In the genomic region with DNA sequence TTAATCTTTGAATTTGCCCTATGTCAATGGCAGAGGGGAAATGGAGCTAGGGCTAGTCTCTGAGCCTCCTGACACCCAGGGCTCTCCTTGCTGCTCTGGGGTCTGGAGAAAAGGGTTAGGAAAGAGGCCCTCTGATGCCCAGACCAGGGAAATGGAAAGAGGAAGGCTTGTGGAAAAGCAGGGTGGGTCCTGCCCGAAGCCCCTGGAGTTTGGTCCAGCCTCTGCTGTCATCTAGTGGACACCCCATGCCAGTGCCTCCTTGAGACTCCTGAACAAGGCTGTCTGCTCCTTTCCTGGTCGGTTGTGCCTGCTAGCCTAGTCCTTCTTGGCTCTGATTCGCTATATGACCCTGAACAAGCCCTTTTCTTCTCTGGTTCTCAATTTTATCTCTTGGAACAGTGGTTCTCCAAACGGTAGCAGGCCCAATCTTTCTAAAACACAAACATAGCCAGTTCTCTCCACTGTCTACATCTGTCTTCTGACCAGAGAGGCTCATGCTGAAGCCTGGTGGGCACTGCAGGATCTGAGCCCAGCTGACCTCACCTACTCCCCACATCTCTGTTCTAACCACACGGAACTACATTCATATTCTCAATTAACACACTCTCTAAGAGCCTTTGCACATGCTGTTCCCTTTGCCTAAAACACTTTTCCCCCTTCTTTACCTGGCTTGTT, we compare ENCODE assay signal across 8 cellular contexts. TPM values are rescaled to one million over a fixed set of nuclear protein-coding genes. Genes with fewer than 3 reads are reported as not detected.
DNase-seq lines count a peak whose midpoint lies in the region; ATAC-seq and TF ChIP-seq lines count a peak whose summit lies in the region.

No MANE protein-coding gene starts in this region.

- H3K27me3 ChIP-seq in SJSA1 (replicated peaks), result no peaks in the 10 kb centered on the region
- H3K27me3 ChIP-seq in breast epithelium, result no peaks in the 10 kb centered on the region

- H3K36me3 ChIP-seq in SJSA1 (no peaks in the 10 kb centered on the region), breast epithelium (no peaks in the 10 kb centered on the region)

- H3K4me3 ChIP-seq in SJSA1, result no peak overlapping the region
- no peak overlapping the region for H3K4me3 ChIP-seq in breast epithelium
- no peak overlapping the region for H3K4me3 ChIP-seq in skeletal muscle cell (ENCODE audit: low read depth, low read length)

- no peak for ATAC-seq in HG03097 (IDR thresholded peaks at IDR 0.05; ENCODE audit: low FRiP score, unreplicated experiment)

- H3K27ac ChIP-seq in SJSA1 (no peak overlapping the region), breast epithelium (peak overlapping the region; percentile 70 to 74)

- in situ Hi-C loops in G401 (cut with HindIII; ENCODE audit: low sequenced_read_pairs), result no loop called here

- intact Hi-C loops in breast epithelium (cut with DNase I; ENCODE audit: low total_unique reads), result no loop called here

- DNase-seq in G401 (ENCODE audit: low spot score) (peak; percentile 86), MV-4-11 (lab: John Stamatoyannopoulos, UW) (peak; percentile 52), SJSA1 (ENCODE audit: low read depth in 1 of 2, low spot score in 2 of 2) (peak; percentile 47 to 72), breast epithelium (ENCODE audit: low spot score in 2 of 2) (peak; percentile 69 to 76), iPS-NIHi7 (ENCODE audit: extremely low spot score) (peak; percentile 96), skeletal muscle cell (ENCODE audit: low read depth) (peak; percentile 43), NCI-H1048 (lab: John Stamatoyannopoulos, UW) (no peak)

- TF ChIP-seq CTCF in breast epithelium (IDR thresholded peaks at IDR 0.05), result peak; percentile 79 to 95 (median 93)

- TF ChIP-seq POLR2A in breast epithelium (IDR thresholded peaks at IDR 0.05), result no peak

- peaks cover 7% of the 10 kb centered on the region for H3K9me3 ChIP-seq in SJSA1 (replicated peaks)
- peaks cover 0 to 5% of the 10 kb centered on the region in 2 donors for H3K9me3 ChIP-seq in breast epithelium

- no peaks in the 10 kb centered on the region for H3K4me1 ChIP-seq in SJSA1 (replicated peaks)
- no peaks in the 10 kb centered on the region for H3K4me1 ChIP-seq in breast epithelium

RNA-seq across cellular contexts. Expression of a gene that starts 8.8 kb away (rescaled TPM):
- total RNA-seq in G401 (2014; rRNA removed; shearing (Covaris generic)), result 4.4 and 4.9 TPM in 2 replicates
- total RNA-seq in SJSA1 (2014; rRNA removed; shearing (Covaris generic)), result not detected in 2 replicates
- not detected for total RNA-seq in breast epithelium

RNA-seq across cellular contexts. Expression of a gene that starts 10.9 kb away (rescaled TPM):
- total RNA-seq in G401 (2014; rRNA removed; shearing (Covaris generic)), result 45.7 and 54.8 TPM in 2 replicates
- total RNA-seq in SJSA1 (2014; rRNA removed; shearing (Covaris generic)), result 25.4 and 34.8 TPM in 2 replicates
- total RNA-seq in breast epithelium, result 10 to 100 TPM; 32.8 to 42.6 (median 38.3) TPM

RNA-seq across cellular contexts. Expression of a gene that starts 26.3 kb away (rescaled TPM):
- 0.74 and 3.0 TPM in 2 replicates for total RNA-seq in G401 (2014; rRNA removed; shearing (Covaris generic))
- 0.13 and 0.21 TPM in 2 replicates for total RNA-seq in SJSA1 (2014; rRNA removed; shearing (Covaris generic))
- 10 to 100 TPM in 1 of 3 donors, 1 to 10 TPM in 1, not detected in 1; 7.5 to 15.2 TPM for total RNA-seq in breast epithelium

RNA-seq across cellular contexts. Expression of a gene that starts 41.7 kb away (rescaled TPM):
- total RNA-seq in G401 (2014; rRNA removed; shearing (Covaris generic)), result 55.1 and 115 TPM in 2 replicates
- 373 and 601 TPM in 2 replicates for total RNA-seq in SJSA1 (2014; rRNA removed; shearing (Covaris generic))
- total RNA-seq in breast epithelium, result 100 to 1,000 TPM; 297 to 485 (median 411) TPM
